ENCODE assay signal across 1 cellular context in the genomic region with DNA sequence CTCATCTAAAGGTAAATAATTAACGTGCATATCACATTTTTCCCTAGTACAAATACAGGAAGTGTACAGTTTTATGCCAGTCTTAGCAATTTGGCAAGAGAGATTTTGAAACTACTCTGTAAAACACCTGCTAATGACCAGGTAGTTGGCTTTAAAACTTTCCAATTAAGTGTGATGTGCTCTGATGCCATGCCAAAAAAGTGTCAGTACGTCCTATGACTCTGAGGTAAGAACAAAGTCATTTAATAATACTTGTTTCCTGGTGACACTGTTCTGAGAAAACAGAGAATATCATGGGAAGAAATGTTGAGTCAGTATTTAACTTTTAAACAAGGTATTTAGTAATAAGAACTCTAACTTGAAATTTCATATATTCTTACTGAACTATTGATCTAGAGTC.
TF ChIP-seq lines count a peak whose summit lies in the region.

No MANE protein-coding gene starts in this region.

TF ChIP-seq in GM12878, 131 proteins besides CTCF, POLR2A, EP300 and RAD21 (continued from another document and continues in another):
- TF ChIP-seq BHLHE40 (IDR thresholded peaks at IDR 0.05; ENCODE audit: borderline replicate concordance in 1 of 2, low read depth in 2 of 2, low read length in 1 of 2), result peak; percentile 14 to 17; a peak in 2 of 4 replicates
- TF ChIP-seq GABPA (IDR thresholded peaks at IDR 0.05; ENCODE audit: low read depth), result no peak
- no peak for TF ChIP-seq ZNF24 (IDR thresholded peaks at IDR 0.05)
- TF ChIP-seq NRF1 (conservative IDR thresholded peaks at IDR 0.05; ENCODE audit: low read depth, low read length), result no peak
- TF ChIP-seq STAT3 (IDR thresholded peaks at IDR 0.05; ENCODE audit: low read depth, low read length), result no peak
- TF ChIP-seq LARP7 (IDR thresholded peaks at IDR 0.05), result no peak
- TF ChIP-seq, protein P1, sequence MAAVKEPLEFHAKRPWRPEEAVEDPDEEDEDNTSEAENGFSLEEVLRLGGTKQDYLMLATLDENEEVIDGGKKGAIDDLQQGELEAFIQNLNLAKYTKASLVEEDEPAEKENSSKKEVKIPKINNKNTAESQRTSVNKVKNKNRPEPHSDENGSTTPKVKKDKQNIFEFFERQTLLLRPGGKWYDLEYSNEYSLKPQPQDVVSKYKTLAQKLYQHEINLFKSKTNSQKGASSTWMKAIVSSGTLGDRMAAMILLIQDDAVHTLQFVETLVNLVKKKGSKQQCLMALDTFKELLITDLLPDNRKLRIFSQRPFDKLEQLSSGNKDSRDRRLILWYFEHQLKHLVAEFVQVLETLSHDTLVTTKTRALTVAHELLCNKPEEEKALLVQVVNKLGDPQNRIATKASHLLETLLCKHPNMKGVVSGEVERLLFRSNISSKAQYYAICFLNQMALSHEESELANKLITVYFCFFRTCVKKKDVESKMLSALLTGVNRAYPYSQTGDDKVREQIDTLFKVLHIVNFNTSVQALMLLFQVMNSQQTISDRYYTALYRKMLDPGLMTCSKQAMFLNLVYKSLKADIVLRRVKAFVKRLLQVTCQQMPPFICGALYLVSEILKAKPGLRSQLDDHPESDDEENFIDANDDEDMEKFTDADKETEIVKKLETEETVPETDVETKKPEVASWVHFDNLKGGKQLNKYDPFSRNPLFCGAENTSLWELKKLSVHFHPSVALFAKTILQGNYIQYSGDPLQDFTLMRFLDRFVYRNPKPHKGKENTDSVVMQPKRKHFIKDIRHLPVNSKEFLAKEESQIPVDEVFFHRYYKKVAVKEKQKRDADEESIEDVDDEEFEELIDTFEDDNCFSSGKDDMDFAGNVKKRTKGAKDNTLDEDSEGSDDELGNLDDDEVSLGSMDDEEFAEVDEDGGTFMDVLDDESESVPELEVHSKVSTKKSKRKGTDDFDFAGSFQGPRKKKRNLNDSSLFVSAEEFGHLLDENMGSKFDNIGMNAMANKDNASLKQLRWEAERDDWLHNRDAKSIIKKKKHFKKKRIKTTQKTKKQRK (IDR thresholded peaks at IDR 0.05; ENCODE audit: low read depth, low read length), result no peak
- TF ChIP-seq TCF7 (IDR thresholded peaks at IDR 0.05; ENCODE audit: borderline replicate concordance), result no peak
- TF ChIP-seq SIN3A (IDR thresholded peaks at IDR 0.05; ENCODE audit: low read depth, low read length), result no peak
- no peak for TF ChIP-seq IRF4 (IDR thresholded peaks at IDR 0.05; ENCODE audit: low read depth, low read length)
- TF ChIP-seq HDGF (IDR thresholded peaks at IDR 0.05), result no peak
- no peak for TF ChIP-seq FOXM1 (IDR thresholded peaks at IDR 0.05; ENCODE audit: low read depth, low read length)
- TF ChIP-seq, protein P2, sequence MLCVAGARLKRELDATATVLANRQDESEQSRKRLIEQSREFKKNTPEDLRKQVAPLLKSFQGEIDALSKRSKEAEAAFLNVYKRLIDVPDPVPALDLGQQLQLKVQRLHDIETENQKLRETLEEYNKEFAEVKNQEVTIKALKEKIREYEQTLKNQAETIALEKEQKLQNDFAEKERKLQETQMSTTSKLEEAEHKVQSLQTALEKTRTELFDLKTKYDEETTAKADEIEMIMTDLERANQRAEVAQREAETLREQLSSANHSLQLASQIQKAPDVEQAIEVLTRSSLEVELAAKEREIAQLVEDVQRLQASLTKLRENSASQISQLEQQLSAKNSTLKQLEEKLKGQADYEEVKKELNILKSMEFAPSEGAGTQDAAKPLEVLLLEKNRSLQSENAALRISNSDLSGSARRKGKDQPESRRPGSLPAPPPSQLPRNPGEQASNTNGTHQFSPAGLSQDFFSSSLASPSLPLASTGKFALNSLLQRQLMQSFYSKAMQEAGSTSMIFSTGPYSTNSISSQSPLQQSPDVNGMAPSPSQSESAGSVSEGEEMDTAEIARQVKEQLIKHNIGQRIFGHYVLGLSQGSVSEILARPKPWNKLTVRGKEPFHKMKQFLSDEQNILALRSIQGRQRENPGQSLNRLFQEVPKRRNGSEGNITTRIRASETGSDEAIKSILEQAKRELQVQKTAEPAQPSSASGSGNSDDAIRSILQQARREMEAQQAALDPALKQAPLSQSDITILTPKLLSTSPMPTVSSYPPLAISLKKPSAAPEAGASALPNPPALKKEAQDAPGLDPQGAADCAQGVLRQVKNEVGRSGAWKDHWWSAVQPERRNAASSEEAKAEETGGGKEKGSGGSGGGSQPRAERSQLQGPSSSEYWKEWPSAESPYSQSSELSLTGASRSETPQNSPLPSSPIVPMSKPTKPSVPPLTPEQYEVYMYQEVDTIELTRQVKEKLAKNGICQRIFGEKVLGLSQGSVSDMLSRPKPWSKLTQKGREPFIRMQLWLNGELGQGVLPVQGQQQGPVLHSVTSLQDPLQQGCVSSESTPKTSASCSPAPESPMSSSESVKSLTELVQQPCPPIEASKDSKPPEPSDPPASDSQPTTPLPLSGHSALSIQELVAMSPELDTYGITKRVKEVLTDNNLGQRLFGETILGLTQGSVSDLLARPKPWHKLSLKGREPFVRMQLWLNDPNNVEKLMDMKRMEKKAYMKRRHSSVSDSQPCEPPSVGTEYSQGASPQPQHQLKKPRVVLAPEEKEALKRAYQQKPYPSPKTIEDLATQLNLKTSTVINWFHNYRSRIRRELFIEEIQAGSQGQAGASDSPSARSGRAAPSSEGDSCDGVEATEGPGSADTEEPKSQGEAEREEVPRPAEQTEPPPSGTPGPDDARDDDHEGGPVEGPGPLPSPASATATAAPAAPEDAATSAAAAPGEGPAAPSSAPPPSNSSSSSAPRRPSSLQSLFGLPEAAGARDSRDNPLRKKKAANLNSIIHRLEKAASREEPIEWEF (IDR thresholded peaks at IDR 0.05; ENCODE audit: insufficient replicate concordance, low read depth, low read length), result no peak
- no peak for TF ChIP-seq PML (IDR thresholded peaks at IDR 0.05; ENCODE audit: low read length)
- TF ChIP-seq MYC (IDR thresholded peaks at IDR 0.05; ENCODE audit: insufficient read depth, insufficient read length, insufficient replicate concordance, low read length, severe bottlenecking), result no peak
- TF ChIP-seq, protein P3, sequence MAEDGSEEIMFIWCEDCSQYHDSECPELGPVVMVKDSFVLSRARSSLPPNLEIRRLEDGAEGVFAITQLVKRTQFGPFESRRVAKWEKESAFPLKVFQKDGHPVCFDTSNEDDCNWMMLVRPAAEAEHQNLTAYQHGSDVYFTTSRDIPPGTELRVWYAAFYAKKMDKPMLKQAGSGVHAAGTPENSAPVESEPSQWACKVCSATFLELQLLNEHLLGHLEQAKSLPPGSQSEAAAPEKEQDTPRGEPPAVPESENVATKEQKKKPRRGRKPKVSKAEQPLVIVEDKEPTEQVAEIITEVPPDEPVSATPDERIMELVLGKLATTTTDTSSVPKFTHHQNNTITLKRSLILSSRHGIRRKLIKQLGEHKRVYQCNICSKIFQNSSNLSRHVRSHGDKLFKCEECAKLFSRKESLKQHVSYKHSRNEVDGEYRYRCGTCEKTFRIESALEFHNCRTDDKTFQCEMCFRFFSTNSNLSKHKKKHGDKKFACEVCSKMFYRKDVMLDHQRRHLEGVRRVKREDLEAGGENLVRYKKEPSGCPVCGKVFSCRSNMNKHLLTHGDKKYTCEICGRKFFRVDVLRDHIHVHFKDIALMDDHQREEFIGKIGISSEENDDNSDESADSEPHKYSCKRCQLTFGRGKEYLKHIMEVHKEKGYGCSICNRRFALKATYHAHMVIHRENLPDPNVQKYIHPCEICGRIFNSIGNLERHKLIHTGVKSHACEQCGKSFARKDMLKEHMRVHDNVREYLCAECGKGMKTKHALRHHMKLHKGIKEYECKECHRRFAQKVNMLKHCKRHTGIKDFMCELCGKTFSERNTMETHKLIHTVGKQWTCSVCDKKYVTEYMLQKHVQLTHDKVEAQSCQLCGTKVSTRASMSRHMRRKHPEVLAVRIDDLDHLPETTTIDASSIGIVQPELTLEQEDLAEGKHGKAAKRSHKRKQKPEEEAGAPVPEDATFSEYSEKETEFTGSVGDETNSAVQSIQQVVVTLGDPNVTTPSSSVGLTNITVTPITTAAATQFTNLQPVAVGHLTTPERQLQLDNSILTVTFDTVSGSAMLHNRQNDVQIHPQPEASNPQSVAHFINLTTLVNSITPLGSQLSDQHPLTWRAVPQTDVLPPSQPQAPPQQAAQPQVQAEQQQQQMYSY (CRISPR knock-in tag; IDR thresholded peaks at IDR 0.05), result no peak
- no peak for TF ChIP-seq TBL1XR1 (IDR thresholded peaks at IDR 0.05; ENCODE audit: low read depth, low read length)
- TF ChIP-seq, protein P4, sequence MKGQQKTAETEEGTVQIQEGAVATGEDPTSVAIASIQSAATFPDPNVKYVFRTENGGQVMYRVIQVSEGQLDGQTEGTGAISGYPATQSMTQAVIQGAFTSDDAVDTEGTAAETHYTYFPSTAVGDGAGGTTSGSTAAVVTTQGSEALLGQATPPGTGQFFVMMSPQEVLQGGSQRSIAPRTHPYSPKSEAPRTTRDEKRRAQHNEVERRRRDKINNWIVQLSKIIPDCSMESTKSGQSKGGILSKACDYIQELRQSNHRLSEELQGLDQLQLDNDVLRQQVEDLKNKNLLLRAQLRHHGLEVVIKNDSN (IDR thresholded peaks at IDR 0.05; ENCODE audit: borderline replicate concordance, extremely low read length, insufficient read depth, low read depth, low read length), result no peak
- no peak for TF ChIP-seq ZNF274 (IDR thresholded peaks at IDR 0.05; ENCODE audit: insufficient read depth, insufficient read length)
- TF ChIP-seq ESRRA (IDR thresholded peaks at IDR 0.05; ENCODE audit: low read length), result no peak
- TF ChIP-seq RCOR1 (conservative IDR thresholded peaks at IDR 0.05; ENCODE audit: low read depth, low read length), result no peak
- TF ChIP-seq HDAC2 (IDR thresholded peaks at IDR 0.05), result no peak
- TF ChIP-seq, protein P5, sequence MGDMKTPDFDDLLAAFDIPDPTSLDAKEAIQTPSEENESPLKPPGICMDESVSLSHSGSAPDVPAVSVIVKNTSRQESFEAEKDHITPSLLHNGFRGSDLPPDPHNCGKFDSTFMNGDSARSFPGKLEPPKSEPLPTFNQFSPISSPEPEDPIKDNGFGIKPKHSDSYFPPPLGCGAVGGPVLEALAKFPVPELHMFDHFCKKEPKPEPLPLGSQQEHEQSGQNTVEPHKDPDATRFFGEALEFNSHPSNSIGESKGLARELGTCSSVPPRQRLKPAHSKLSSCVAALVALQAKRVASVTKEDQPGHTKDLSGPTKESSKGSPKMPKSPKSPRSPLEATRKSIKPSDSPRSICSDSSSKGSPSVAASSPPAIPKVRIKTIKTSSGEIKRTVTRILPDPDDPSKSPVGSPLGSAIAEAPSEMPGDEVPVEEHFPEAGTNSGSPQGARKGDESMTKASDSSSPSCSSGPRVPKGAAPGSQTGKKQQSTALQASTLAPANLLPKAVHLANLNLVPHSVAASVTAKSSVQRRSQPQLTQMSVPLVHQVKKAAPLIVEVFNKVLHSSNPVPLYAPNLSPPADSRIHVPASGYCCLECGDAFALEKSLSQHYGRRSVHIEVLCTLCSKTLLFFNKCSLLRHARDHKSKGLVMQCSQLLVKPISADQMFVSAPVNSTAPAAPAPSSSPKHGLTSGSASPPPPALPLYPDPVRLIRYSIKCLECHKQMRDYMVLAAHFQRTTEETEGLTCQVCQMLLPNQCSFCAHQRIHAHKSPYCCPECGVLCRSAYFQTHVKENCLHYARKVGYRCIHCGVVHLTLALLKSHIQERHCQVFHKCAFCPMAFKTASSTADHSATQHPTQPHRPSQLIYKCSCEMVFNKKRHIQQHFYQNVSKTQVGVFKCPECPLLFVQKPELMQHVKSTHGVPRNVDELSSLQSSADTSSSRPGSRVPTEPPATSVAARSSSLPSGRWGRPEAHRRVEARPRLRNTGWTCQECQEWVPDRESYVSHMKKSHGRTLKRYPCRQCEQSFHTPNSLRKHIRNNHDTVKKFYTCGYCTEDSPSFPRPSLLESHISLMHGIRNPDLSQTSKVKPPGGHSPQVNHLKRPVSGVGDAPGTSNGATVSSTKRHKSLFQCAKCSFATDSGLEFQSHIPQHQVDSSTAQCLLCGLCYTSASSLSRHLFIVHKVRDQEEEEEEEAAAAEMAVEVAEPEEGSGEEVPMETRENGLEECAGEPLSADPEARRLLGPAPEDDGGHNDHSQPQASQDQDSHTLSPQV (IDR thresholded peaks at IDR 0.05), result no peak
- TF ChIP-seq TCF12 (IDR thresholded peaks at IDR 0.05; ENCODE audit: low read depth, low read length), result no peak
- TF ChIP-seq, protein P6, sequence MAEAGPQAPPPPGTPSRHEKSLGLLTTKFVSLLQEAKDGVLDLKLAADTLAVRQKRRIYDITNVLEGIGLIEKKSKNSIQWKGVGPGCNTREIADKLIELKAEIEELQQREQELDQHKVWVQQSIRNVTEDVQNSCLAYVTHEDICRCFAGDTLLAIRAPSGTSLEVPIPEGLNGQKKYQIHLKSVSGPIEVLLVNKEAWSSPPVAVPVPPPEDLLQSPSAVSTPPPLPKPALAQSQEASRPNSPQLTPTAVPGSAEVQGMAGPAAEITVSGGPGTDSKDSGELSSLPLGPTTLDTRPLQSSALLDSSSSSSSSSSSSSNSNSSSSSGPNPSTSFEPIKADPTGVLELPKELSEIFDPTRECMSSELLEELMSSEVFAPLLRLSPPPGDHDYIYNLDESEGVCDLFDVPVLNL (IDR thresholded peaks at IDR 0.05; ENCODE audit: low read depth, low read length), result no peak
- TF ChIP-seq, protein P7, sequence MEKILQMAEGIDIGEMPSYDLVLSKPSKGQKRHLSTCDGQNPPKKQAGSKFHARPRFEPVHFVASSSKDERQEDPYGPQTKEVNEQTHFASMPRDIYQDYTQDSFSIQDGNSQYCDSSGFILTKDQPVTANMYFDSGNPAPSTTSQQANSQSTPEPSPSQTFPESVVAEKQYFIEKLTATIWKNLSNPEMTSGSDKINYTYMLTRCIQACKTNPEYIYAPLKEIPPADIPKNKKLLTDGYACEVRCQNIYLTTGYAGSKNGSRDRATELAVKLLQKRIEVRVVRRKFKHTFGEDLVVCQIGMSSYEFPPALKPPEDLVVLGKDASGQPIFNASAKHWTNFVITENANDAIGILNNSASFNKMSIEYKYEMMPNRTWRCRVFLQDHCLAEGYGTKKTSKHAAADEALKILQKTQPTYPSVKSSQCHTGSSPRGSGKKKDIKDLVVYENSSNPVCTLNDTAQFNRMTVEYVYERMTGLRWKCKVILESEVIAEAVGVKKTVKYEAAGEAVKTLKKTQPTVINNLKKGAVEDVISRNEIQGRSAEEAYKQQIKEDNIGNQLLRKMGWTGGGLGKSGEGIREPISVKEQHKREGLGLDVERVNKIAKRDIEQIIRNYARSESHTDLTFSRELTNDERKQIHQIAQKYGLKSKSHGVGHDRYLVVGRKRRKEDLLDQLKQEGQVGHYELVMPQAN (conservative IDR thresholded peaks at IDR 0.05), result no peak
- TF ChIP-seq HDAC6 (IDR thresholded peaks at IDR 0.05; ENCODE audit: unreplicated experiment), result no peak
- no peak for TF ChIP-seq SIX5 (IDR thresholded peaks at IDR 0.05; ENCODE audit: low read depth, low read length, severe bottlenecking)
- TF ChIP-seq, protein P8, sequence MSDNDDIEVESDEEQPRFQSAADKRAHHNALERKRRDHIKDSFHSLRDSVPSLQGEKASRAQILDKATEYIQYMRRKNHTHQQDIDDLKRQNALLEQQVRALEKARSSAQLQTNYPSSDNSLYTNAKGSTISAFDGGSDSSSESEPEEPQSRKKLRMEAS (IDR thresholded peaks at IDR 0.05; ENCODE audit: low read depth, low read length), result no peak
- no peak for TF ChIP-seq PAX8 (IDR thresholded peaks at IDR 0.05)
- no peak for TF ChIP-seq KLF5 (IDR thresholded peaks at IDR 0.05; ENCODE audit: partially characterized antibody)
- TF ChIP-seq MXI1 (IDR thresholded peaks at IDR 0.05; ENCODE audit: low read depth, low read length), result no peak
- TF ChIP-seq SPI1 (IDR thresholded peaks at IDR 0.05; ENCODE audit: borderline replicate concordance, insufficient read depth, low read depth, low read length), result peak; percentile 36; the same call in 1 of the 2 replicates
- TF ChIP-seq NBN (IDR thresholded peaks at IDR 0.05), result no peak
- no peak for TF ChIP-seq SMARCA5 (IDR thresholded peaks at IDR 0.05)
- TF ChIP-seq RB1 (IDR thresholded peaks at IDR 0.05; ENCODE audit: borderline replicate concordance), result no peak; the same call in 1 of the 2 replicates
- no peak for TF ChIP-seq RFX5 (IDR thresholded peaks at IDR 0.05; ENCODE audit: low read depth, low read length)
- TF ChIP-seq ZNF207 (IDR thresholded peaks at IDR 0.05; ENCODE audit: borderline replicate concordance), result no peak
- peak; percentile 32; the same call in 1 of the 2 replicates for TF ChIP-seq BMI1 (IDR thresholded peaks at IDR 0.05; ENCODE audit: borderline replicate concordance)
